ENCODE assay signal across 14 cellular contexts in genomic region chr2:239835056-239835455, GRCh38.
DNase-seq lines count a peak whose midpoint lies in the region; ATAC-seq and TF ChIP-seq lines count a peak whose summit lies in the region.
"Had no signal": no experiment of that assay in that cellular context is flagged by ENCODE, and none has a peak within 500 bp of the region (broad histone marks: within the 10 kb centered on the region; RNA-seq: fewer than 3 reads in every experiment).

No MANE protein-coding gene starts in this region.

- 94% methylated on average over 5 of the region's 5 CpGs for WGBS in esophagus muscularis mucosa
- WGBS in prostate gland, result 94% methylated on average over 5 of the region's 5 CpGs

- CTCF ChIA-PET in activated CD4-positive, alpha-beta memory T cell treated with anti-CD3 and anti-CD28 coated beads, Interleukin-2, amount 10 ng/mL, durations not matched to agents 7 days and 5 days (lab: Charles Lee), result no interaction called here
- CTCF ChIA-PET in activated CD4-positive, alpha-beta memory T cell treated with anti-CD3 and anti-CD28 coated beads for 36 hours (lab: Charles Lee), result no interaction called here

- H3K36me3 ChIP-seq in H7 (replicated peaks; ENCODE audit: control insufficient read depth, insufficient read depth, low read length) (no peaks in the 10 kb centered on the region), esophagus muscularis mucosa (no peaks in the 10 kb centered on the region), prostate gland (no peaks in the 10 kb centered on the region)

- H3K4me3 ChIP-seq in H7 (ENCODE audit: insufficient read depth, low read depth, low read length), result no peak overlapping the region
- H3K4me3 ChIP-seq in esophagus muscularis mucosa, result no peak overlapping the region
- no peak overlapping the region for H3K4me3 ChIP-seq in prostate gland
- H3K4me3 ChIP-seq: BLaER1 treated with 17β-estradiol and CSF1 and Interleukin-3, amounts not matched to agents 10 nM and 100 nM had no signal

- no peaks in the 10 kb centered on the region for H3K36me3 Mint-ChIP-seq in activated CD4-positive, alpha-beta memory T cell treated with anti-CD3 and anti-CD28 coated beads, Interleukin-2, amount 10 ng/mL, durations not matched to agents 7 days and 5 days (ENCODE audit: low read depth)
- no peaks in the 10 kb centered on the region for H3K36me3 Mint-ChIP-seq in activated CD4-positive, alpha-beta memory T cell treated with anti-CD3 and anti-CD28 coated beads for 36 hours
- H3K36me3 Mint-ChIP-seq in activated naive CD8-positive, alpha-beta T cell treated with anti-CD3 and anti-CD28 coated beads, Interleukin-2, amount 50 U/mL, for 24 hours (ENCODE audit: low read depth), result no peaks in the 10 kb centered on the region
- H3K36me3 Mint-ChIP-seq: CD4-positive, CD25-positive, alpha-beta regulatory T cell had no signal

- H3K9me3 Mint-ChIP-seq in activated CD4-positive, alpha-beta memory T cell treated with anti-CD3 and anti-CD28 coated beads, Interleukin-2, amount 10 ng/mL, durations not matched to agents 7 days and 5 days, result peaks cover 2% of the 10 kb centered on the region
- H3K9me3 Mint-ChIP-seq in activated CD4-positive, alpha-beta memory T cell treated with anti-CD3 and anti-CD28 coated beads for 36 hours, result peaks cover 4% of the 10 kb centered on the region
- H3K9me3 Mint-ChIP-seq in activated naive CD8-positive, alpha-beta T cell treated with anti-CD3 and anti-CD28 coated beads, Interleukin-2, amount 50 U/mL, for 24 hours, result no peaks in the 10 kb centered on the region

- no peaks in the 10 kb centered on the region for H3K4me1 Mint-ChIP-seq in activated CD4-positive, alpha-beta memory T cell treated with anti-CD3 and anti-CD28 coated beads, Interleukin-2, amount 10 ng/mL, durations not matched to agents 7 days and 5 days
- H3K4me1 Mint-ChIP-seq in activated CD4-positive, alpha-beta memory T cell treated with anti-CD3 and anti-CD28 coated beads for 36 hours (ENCODE audit: low read depth), result no peaks in the 10 kb centered on the region
- no peaks in the 10 kb centered on the region for H3K4me1 Mint-ChIP-seq in activated naive CD8-positive, alpha-beta T cell treated with anti-CD3 and anti-CD28 coated beads, Interleukin-2, amount 50 U/mL, for 24 hours
- H3K4me1 Mint-ChIP-seq: CD4-positive, CD25-positive, alpha-beta regulatory T cell had no signal

- intact Hi-C loops in activated CD4-positive, alpha-beta memory T cell treated with anti-CD3 and anti-CD28 coated beads for 36 hours (cut with micrococcal nuclease), result no loop called here
- intact Hi-C loops in esophagus muscularis mucosa (cut with DNase I) (no loop called here), prostate gland (cut with DNase I) (no loop called here)

- H3K27me3 ChIP-seq in H7 (ENCODE audit: control insufficient read depth, insufficient read depth, low read length), result no peaks in the 10 kb centered on the region
- H3K27me3 ChIP-seq in esophagus muscularis mucosa, result no peaks in the 10 kb centered on the region
- H3K27me3 ChIP-seq in prostate gland (replicated peaks; ENCODE audit: insufficient read depth), result no peaks in the 10 kb centered on the region
- H3K27me3 ChIP-seq: BLaER1 treated with 17β-estradiol and CSF1 and Interleukin-3, amounts not matched to agents 10 nM and 100 nM had no signal

- H3K27ac Mint-ChIP-seq in activated CD4-positive, alpha-beta memory T cell treated with anti-CD3 and anti-CD28 coated beads, Interleukin-2, amount 10 ng/mL, durations not matched to agents 7 days and 5 days, result no peak overlapping the region
- no peak overlapping the region for H3K27ac Mint-ChIP-seq in activated CD4-positive, alpha-beta memory T cell treated with anti-CD3 and anti-CD28 coated beads for 36 hours
- no peak overlapping the region for H3K27ac Mint-ChIP-seq in activated naive CD8-positive, alpha-beta T cell treated with anti-CD3 and anti-CD28 coated beads, Interleukin-2, amount 50 U/mL, for 24 hours
- H3K27ac Mint-ChIP-seq: CD4-positive, CD25-positive, alpha-beta regulatory T cell had no signal

- no peak for TF ChIP-seq POLR2A in esophagus muscularis mucosa (IDR thresholded peaks at IDR 0.05; ENCODE audit: low read depth)
- TF ChIP-seq POLR2A in prostate gland (IDR thresholded peaks at IDR 0.05), result no peak

- H3K9me3 ChIP-seq in esophagus muscularis mucosa (peaks cover 0 to 5% (median 0%) of the 10 kb centered on the region in 4 donors), prostate gland (no peaks in the 10 kb centered on the region)

- POLR2A ChIA-PET in activated CD4-positive, alpha-beta memory T cell treated with anti-CD3 and anti-CD28 coated beads, Interleukin-2, amount 10 ng/mL, durations not matched to agents 7 days and 5 days (lab: Charles Lee), result no interaction called here
- POLR2A ChIA-PET in activated CD4-positive, alpha-beta memory T cell treated with anti-CD3 and anti-CD28 coated beads for 36 hours (lab: Charles Lee), result no interaction called here

- H3K4me3 Mint-ChIP-seq in activated CD4-positive, alpha-beta memory T cell treated with anti-CD3 and anti-CD28 coated beads, Interleukin-2, amount 10 ng/mL, durations not matched to agents 7 days and 5 days, result no peak overlapping the region
- no peak overlapping the region for H3K4me3 Mint-ChIP-seq in activated CD4-positive, alpha-beta memory T cell treated with anti-CD3 and anti-CD28 coated beads for 36 hours
- no peak overlapping the region for H3K4me3 Mint-ChIP-seq in activated naive CD8-positive, alpha-beta T cell treated with anti-CD3 and anti-CD28 coated beads, Interleukin-2, amount 50 U/mL, for 24 hours
- H3K4me3 Mint-ChIP-seq: CD4-positive, CD25-positive, alpha-beta regulatory T cell had no signal

- ATAC-seq in activated naive CD8-positive, alpha-beta T cell treated with anti-CD3 and anti-CD28 coated beads, Interleukin-2, amount 50 U/mL, for 24 hours, result no peak
- ATAC-seq: HCT116 had no signal

- H3K27ac ChIP-seq in esophagus muscularis mucosa (replicated peaks in 1 of 4) (no peak overlapping the region), prostate gland (no peak overlapping the region)
- H3K27ac ChIP-seq: BLaER1 treated with 17β-estradiol and CSF1 and Interleukin-3, amounts not matched to agents 10 nM and 100 nM had no signal

- peaks cover 4% of the 10 kb centered on the region for H3K27me3 Mint-ChIP-seq in activated CD4-positive, alpha-beta memory T cell treated with anti-CD3 and anti-CD28 coated beads, Interleukin-2, amount 10 ng/mL, durations not matched to agents 7 days and 5 days
- H3K27me3 Mint-ChIP-seq in activated CD4-positive, alpha-beta memory T cell treated with anti-CD3 and anti-CD28 coated beads for 36 hours, result no peaks in the 10 kb centered on the region
- H3K27me3 Mint-ChIP-seq in activated naive CD8-positive, alpha-beta T cell treated with anti-CD3 and anti-CD28 coated beads, Interleukin-2, amount 50 U/mL, for 24 hours, result peaks cover 5% of the 10 kb centered on the region

- H3K4me1 ChIP-seq in esophagus muscularis mucosa (peaks cover 4 to 19% (median 15%) of the 10 kb centered on the region in 4 donors), prostate gland (replicated peaks) (no peaks in the 10 kb centered on the region)

- TF ChIP-seq EP300 in esophagus muscularis mucosa (IDR thresholded peaks at IDR 0.05), result no peak

- TF ChIP-seq CTCF in esophagus muscularis mucosa (IDR thresholded peaks at IDR 0.05), result no peak
- no peak for TF ChIP-seq CTCF in prostate gland (IDR thresholded peaks at IDR 0.05)

- DNase-seq in activated CD4-positive, alpha-beta memory T cell treated with anti-CD3 and anti-CD28 coated beads, Interleukin-2, amount 10 ng/mL, durations not matched to agents 7 days and 5 days, result peak; percentile 7
- DNase-seq in activated CD4-positive, alpha-beta memory T cell treated with anti-CD3 and anti-CD28 coated beads for 36 hours, result no peak
- DNase-seq in H7 (peak; percentile 12), esophagus muscularis mucosa (ENCODE audit: extremely low spot score) (peak; percentile 70), prostate gland (ENCODE audit: low spot score) (peak; percentile 2), NCI-H345 treated with DMSO at 0.1 percent for 48 hours (lab: John Stamatoyannopoulos, UW; ENCODE audit: unreplicated experiment) (no peak)
- no peak for DNase-seq in activated naive CD8-positive, alpha-beta T cell treated with anti-CD3 and anti-CD28 coated beads, Interleukin-2, amount 50 U/mL, for 24 hours
- DNase-seq in activated CD4-positive, alpha-beta T cell treated with anti-CD3 and anti-CD28 coated beads for 4 hours, result no peak
- DNase-seq: ACHN; CD4-positive, CD25-positive, alpha-beta regulatory T cell; DMS53; GF-D8 had no signal

Comparison
In these comparisons a context has a peak if more than half of its experiments do, and no peak if none do; other contexts are left out.
1. DNase-seq: peak in activated CD4-positive, alpha-beta memory T cell treated with anti-CD3 and anti-CD28 coated beads, Interleukin-2, amount 10 ng/mL, durations not matched to agents 7 days and 5 days (single experiment), H7 (single experiment), esophagus muscularis mucosa (single experiment) and prostate gland (single experiment); none in activated CD4-positive, alpha-beta memory T cell treated with anti-CD3 and anti-CD28 coated beads for 36 hours (single experiment), NCI-H345 treated with DMSO at 0.1 percent for 48 hours (single experiment), activated naive CD8-positive, alpha-beta T cell treated with anti-CD3 and anti-CD28 coated beads, Interleukin-2, amount 50 U/mL, for 24 hours (single experiment) and activated CD4-positive, alpha-beta T cell treated with anti-CD3 and anti-CD28 coated beads for 4 hours (0 of 2).